ENCODE assay signal across 8 cellular contexts in the genomic region with DNA sequence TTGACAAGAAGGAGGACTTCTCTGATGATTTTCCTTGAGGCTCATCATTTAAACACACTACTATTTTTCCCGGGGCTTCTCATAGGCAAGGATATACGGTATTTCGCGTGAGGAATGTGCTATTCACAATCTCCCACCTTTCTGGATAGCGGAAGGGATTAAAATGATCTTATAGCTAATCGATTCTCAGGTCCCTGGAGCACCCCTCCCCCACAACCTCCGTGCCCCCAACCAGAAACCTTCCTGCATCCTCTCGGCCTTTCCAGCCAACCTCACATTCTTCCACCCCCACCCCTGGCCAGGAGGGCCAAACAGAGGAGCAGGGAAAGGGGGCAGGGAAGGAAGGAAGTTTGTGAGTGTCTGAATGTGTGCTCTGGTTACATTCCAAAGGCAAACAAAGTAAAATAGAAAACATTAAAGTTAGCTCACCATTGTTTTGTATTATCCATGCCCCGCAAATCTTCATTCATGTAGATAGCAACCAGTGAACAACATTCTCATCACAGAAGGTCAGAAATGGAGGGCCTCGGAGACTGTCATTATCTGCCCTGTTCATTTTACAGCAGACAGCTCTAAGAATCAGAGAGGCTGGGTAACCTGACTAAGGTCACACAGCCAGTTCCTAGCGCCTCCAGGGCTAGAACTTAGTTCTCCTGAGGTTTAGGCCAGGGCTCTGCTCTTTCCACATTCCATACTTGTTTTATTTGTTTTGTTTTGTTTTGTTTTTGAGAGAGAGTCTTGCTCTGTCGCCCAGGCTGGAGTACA.
DNase-seq lines count a peak whose midpoint lies in the region; ATAC-seq, FAIRE-seq and TF ChIP-seq lines count a peak whose summit lies in the region.
"Had no signal": no experiment of that assay in that cellular context is flagged by ENCODE, and none has a peak within 500 bp of the region (broad histone marks: within the 10 kb centered on the region; RNA-seq: fewer than 3 reads in every experiment).

No MANE protein-coding gene starts in this region.

- FAIRE-seq in TTC549 (lab: Jason Lieb, UNC): peak; percentile 89

- TF ChIP-seq CTCF in glutamatergic neuron (IDR thresholded peaks at IDR 0.05; ENCODE audit: partially characterized antibody, unreplicated experiment) (no peak), osteocyte (IDR thresholded peaks at IDR 0.05) (no peak), gastroesophageal sphincter (IDR thresholded peaks at IDR 0.05) (no peak)

- H3K36me3 ChIP-seq in H7 (replicated peaks; ENCODE audit: control insufficient read depth, insufficient read depth, low read length) (no peaks in the 10 kb centered on the region), gastroesophageal sphincter (no peaks in the 10 kb centered on the region)

- H3K4me3 ChIP-seq in H7 (ENCODE audit: insufficient read depth, low read depth, low read length): peak overlapping the region; percentile 15; the same call in 1 of the 2 replicates
- no peak overlapping the region for H3K4me3 ChIP-seq in gastroesophageal sphincter

- WGBS in gastroesophageal sphincter (ENCODE audit: low coverage in 1 of 2), 2 donors: 56 to 100% methylated on average over 1 to 11 of the region's 12 CpGs

- peaks cover 24% of the 10 kb centered on the region for H3K4me1 Mint-ChIP-seq in glutamatergic neuron (ENCODE audit: low read depth, unreplicated experiment)
- H3K4me1 Mint-ChIP-seq in osteocyte (ENCODE audit: unreplicated experiment): no peaks in the 10 kb centered on the region

- H3K27ac ChIP-seq in gastroesophageal sphincter: no peak overlapping the region

- no peak for ATAC-seq in gastroesophageal sphincter

- H3K9me3 ChIP-seq in gastroesophageal sphincter: no peaks in the 10 kb centered on the region

- no peak for TF ChIP-seq POLR2A in gastroesophageal sphincter (IDR thresholded peaks at IDR 0.05)

- H3K27me3 ChIP-seq in H7 (ENCODE audit: control insufficient read depth, insufficient read depth, low read length) (no peaks in the 10 kb centered on the region), gastroesophageal sphincter (peaks cover 21% of the 10 kb centered on the region)

- TF ChIP-seq EP300 in gastroesophageal sphincter (IDR thresholded peaks at IDR 0.05): no peak

- peak overlapping the region; percentile 67 for H3K4me3 Mint-ChIP-seq in glutamatergic neuron (ENCODE audit: unreplicated experiment)
- no peak overlapping the region for H3K4me3 Mint-ChIP-seq in osteocyte (ENCODE audit: unreplicated experiment)

- H3K9me3 Mint-ChIP-seq in glutamatergic neuron (ENCODE audit: unreplicated experiment) (peaks cover 7% of the 10 kb centered on the region), osteocyte (ENCODE audit: unreplicated experiment) (no peaks in the 10 kb centered on the region)

- H3K27me3 Mint-ChIP-seq in glutamatergic neuron (ENCODE audit: unreplicated experiment): peaks cover 7% of the 10 kb centered on the region
- H3K27me3 Mint-ChIP-seq in osteocyte (ENCODE audit: unreplicated experiment): peaks cover 34% of the 10 kb centered on the region

- peak; percentile 84 for DNase-seq in H7
- DNase-seq in glutamatergic neuron: no peak
- DNase-seq in osteocyte (ENCODE audit: extremely low spot score, unreplicated experiment): peak; percentile 49
- DNase-seq in NCI-H748 (lab: John Stamatoyannopoulos, UW; ENCODE audit: unreplicated experiment): no peak
- no peak for DNase-seq in A172 (ENCODE audit: low spot score)
- DNase-seq: NCI-H2081 had no signal

- peaks cover 0 to 10% (median 0%) of the 10 kb centered on the region in 3 donors for H3K4me1 ChIP-seq in gastroesophageal sphincter

- H3K36me3 Mint-ChIP-seq in glutamatergic neuron (ENCODE audit: unreplicated experiment): no peaks in the 10 kb centered on the region
- H3K36me3 Mint-ChIP-seq in osteocyte (ENCODE audit: unreplicated experiment): no peaks in the 10 kb centered on the region

- peak overlapping the region; percentile 3 for H3K27ac Mint-ChIP-seq in glutamatergic neuron (ENCODE audit: unreplicated experiment)
- no peak overlapping the region for H3K27ac Mint-ChIP-seq in osteocyte (ENCODE audit: unreplicated experiment)

Comparison
In these comparisons a context has a peak if more than half of its experiments do, and no peak if none do; other contexts are left out.
1. DNase-seq: peak in H7 (single experiment) and osteocyte (single experiment); none in glutamatergic neuron (single experiment), NCI-H748 (single experiment) and A172 (single experiment).